Comparison of ENCODE assay signal across 16 cellular contexts in genomic region chr1:10662824-10663667, GRCh38.
A peak's percentile ranks its signal among the peaks of the same experiment; 100 is the strongest.
DNase-seq lines count a peak whose midpoint lies in the region; ATAC-seq, FAIRE-seq and TF ChIP-seq lines count a peak whose summit lies in the region.
"Had no signal": no experiment of that assay in that cellular context is flagged by ENCODE, and none has a peak within 500 bp of the region (broad histone marks: within the 10 kb centered on the region; RNA-seq: fewer than 3 reads in every experiment).

No MANE protein-coding gene starts in this region.

- H3K9me3 Mint-ChIP-seq in astrocyte (ENCODE audit: unreplicated experiment) = no peaks in the 10 kb centered on the region
- H3K9me3 Mint-ChIP-seq in activated naive CD8-positive, alpha-beta T cell treated with anti-CD3 and anti-CD28 coated beads for 36 hours = no peaks in the 10 kb centered on the region
- H3K9me3 Mint-ChIP-seq: activated naive CD4-positive, alpha-beta T cell treated with anti-CD3 and anti-CD28 coated beads, Interleukin-2, amount 10 ng/mL, durations not matched to agents 7 days and 5 days; stimulated activated naive CD8-positive, alpha-beta T cell treated with anti-CD3 and anti-CD28 coated beads, Interleukin-15, Interleukin-2, amounts not matched to agents 100 ng/mL and 50 ng/mL, for 24 hours had no signal

- peaks cover 9% of the 10 kb centered on the region for H3K27me3 Mint-ChIP-seq in astrocyte (ENCODE audit: low read depth, unreplicated experiment)
- no peaks in the 10 kb centered on the region for H3K27me3 Mint-ChIP-seq in activated naive CD8-positive, alpha-beta T cell treated with anti-CD3 and anti-CD28 coated beads for 36 hours
- H3K27me3 Mint-ChIP-seq: activated naive CD4-positive, alpha-beta T cell treated with anti-CD3 and anti-CD28 coated beads, Interleukin-2, amount 10 ng/mL, durations not matched to agents 7 days and 5 days; stimulated activated naive CD8-positive, alpha-beta T cell treated with anti-CD3 and anti-CD28 coated beads, Interleukin-15, Interleukin-2, amounts not matched to agents 100 ng/mL and 50 ng/mL, for 24 hours had no signal

- H3K79me2 ChIP-seq in astrocyte (ENCODE audit: insufficient read depth, low read length) = no peaks in the 10 kb centered on the region

- DNase-seq in H7 = peak; percentile 79
- DNase-seq in astrocyte (ENCODE audit: low read depth) = no peak
- no peak for DNase-seq in right lobe of liver
- DNase-seq in sigmoid colon = no peak
- DNase-seq in activated naive CD8-positive, alpha-beta T cell treated with anti-CD3 and anti-CD28 coated beads for 36 hours = no peak
- no peak for DNase-seq in dedifferentiated amniotic fluid mesenchymal stem cell (ENCODE audit: extremely low spot score)
- DNase-seq in activated CD8-positive, alpha-beta memory T cell treated with anti-CD3 and anti-CD28 coated beads, Interleukin-2, amount 50 U/mL, for 48 hours = no peak
- DNase-seq: activated naive CD4-positive, alpha-beta T cell treated with anti-CD3 and anti-CD28 coated beads, Interleukin-2, amount 10 ng/mL, durations not matched to agents 7 days and 5 days; AML-193; DMS153; NCI-H1092; OCI-M1; small intestine had no signal

- WGBS in right lobe of liver (ENCODE audit: insufficient coverage, low coverage, low lambda C conversion rate, missing lambda C conversion rate) = 84% methylated on average over 12 of the region's 25 CpGs
- 81 to 89% methylated on average over 25 of the region's 25 CpGs for WGBS in sigmoid colon, 2 donors

- H3K4me3 Mint-ChIP-seq in astrocyte (ENCODE audit: unreplicated experiment) = no peak overlapping the region
- no peak overlapping the region for H3K4me3 Mint-ChIP-seq in activated naive CD8-positive, alpha-beta T cell treated with anti-CD3 and anti-CD28 coated beads for 36 hours
- H3K4me3 Mint-ChIP-seq: activated naive CD4-positive, alpha-beta T cell treated with anti-CD3 and anti-CD28 coated beads, Interleukin-2, amount 10 ng/mL, durations not matched to agents 7 days and 5 days; stimulated activated naive CD8-positive, alpha-beta T cell treated with anti-CD3 and anti-CD28 coated beads, Interleukin-15, Interleukin-2, amounts not matched to agents 100 ng/mL and 50 ng/mL, for 24 hours had no signal

- H4K20me1 ChIP-seq in astrocyte (ENCODE audit: insufficient read depth, low read length) = peaks cover 6% of the 10 kb centered on the region

- no peak for FAIRE-seq in astrocyte (lab: Jason Lieb, UNC)
- FAIRE-seq: small intestine had no signal

- no peak overlapping the region for H2AFZ ChIP-seq in astrocyte (ENCODE audit: low read depth, low read length)

- no peak for TF ChIP-seq CTCF in astrocyte (IDR thresholded peaks at IDR 0.05; ENCODE audit: insufficient read depth, low read depth, low read length)
- no peak for TF ChIP-seq CTCF in right lobe of liver (IDR thresholded peaks at IDR 0.05)
- TF ChIP-seq CTCF in sigmoid colon (IDR thresholded peaks at IDR 0.05) = no peak

- H3K27ac ChIP-seq in astrocyte (ENCODE audit: low read depth, low read length) = no peak overlapping the region
- H3K27ac ChIP-seq in right lobe of liver = peak overlapping the region; percentile 17 to 90 (median 71)
- peak overlapping the region; percentile 88 to 98 (median 96) for H3K27ac ChIP-seq in sigmoid colon

- H3K9me3 ChIP-seq in astrocyte (ENCODE audit: insufficient read depth, low read depth, low read length) (no peaks in the 10 kb centered on the region), right lobe of liver (no peaks in the 10 kb centered on the region), sigmoid colon (no peaks in the 10 kb centered on the region)

- H3K36me3 ChIP-seq in H7 (replicated peaks; ENCODE audit: control insufficient read depth, insufficient read depth, low read length) = no peaks in the 10 kb centered on the region
- H3K36me3 ChIP-seq in astrocyte (ENCODE audit: insufficient read depth, low read length) = no peaks in the 10 kb centered on the region
- H3K36me3 ChIP-seq in right lobe of liver = no peaks in the 10 kb centered on the region
- peaks cover 9 to 31% (median 15%) of the 10 kb centered on the region in 4 donors for H3K36me3 ChIP-seq in sigmoid colon

- H3K4me1 ChIP-seq in astrocyte (ENCODE audit: insufficient read depth, low read length) (no peaks in the 10 kb centered on the region), right lobe of liver (peaks cover 0 to 44% (median 23%) of the 10 kb centered on the region in 4 donors), sigmoid colon (peaks cover 0 to 98% (median 80%) of the 10 kb centered on the region in 4 donors)

- ATAC-seq in right lobe of liver (no peak), GM21526 (IDR thresholded peaks at IDR 0.05; ENCODE audit: low FRiP score, unreplicated experiment) (no peak)
- ATAC-seq: activated CD4-positive, CD25-positive, alpha-beta regulatory T cell treated with anti-CD3 and anti-CD28 coated beads, Interleukin-2, amount 50 U/mL, for 24 hours had no signal

- peak overlapping the region; percentile 39 for H3K4me2 ChIP-seq in astrocyte (ENCODE audit: low read length)

- peaks cover 2% of the 10 kb centered on the region for H3K36me3 Mint-ChIP-seq in astrocyte (ENCODE audit: low read depth, unreplicated experiment)
- no peaks in the 10 kb centered on the region for H3K36me3 Mint-ChIP-seq in activated naive CD8-positive, alpha-beta T cell treated with anti-CD3 and anti-CD28 coated beads for 36 hours
- H3K36me3 Mint-ChIP-seq: activated naive CD4-positive, alpha-beta T cell treated with anti-CD3 and anti-CD28 coated beads, Interleukin-2, amount 10 ng/mL, durations not matched to agents 7 days and 5 days had no signal

- no peaks in the 10 kb centered on the region for H3K27me3 ChIP-seq in H7 (ENCODE audit: control insufficient read depth, insufficient read depth, low read length)
- H3K27me3 ChIP-seq in astrocyte (ENCODE audit: insufficient read depth, low read length) = no peaks in the 10 kb centered on the region
- H3K27me3 ChIP-seq in right lobe of liver = no peaks in the 10 kb centered on the region
- H3K27me3 ChIP-seq in sigmoid colon = no peaks in the 10 kb centered on the region

- intact Hi-C loops in right lobe of liver (cut with DNase I) (no loop called here), sigmoid colon (cut with DNase I) (no loop called here)

- TF ChIP-seq POLR2A in right lobe of liver (IDR thresholded peaks at IDR 0.05) (no peak), sigmoid colon (IDR thresholded peaks at IDR 0.05) (no peak)

- no peak for TF ChIP-seq EP300 in sigmoid colon (IDR thresholded peaks at IDR 0.05)

- H3K4me3 ChIP-seq in H7 (ENCODE audit: insufficient read depth, low read depth, low read length) (no peak overlapping the region), astrocyte (ENCODE audit: insufficient read depth, low read depth, low read length) (no peak overlapping the region), right lobe of liver (peak overlapping the region in 1 of 3 donors; percentile 14), sigmoid colon (peak overlapping the region in 2 of 4 donors; percentile 10)

- H3K4me1 Mint-ChIP-seq in astrocyte (ENCODE audit: low read depth, unreplicated experiment) = no peaks in the 10 kb centered on the region
- H3K4me1 Mint-ChIP-seq in activated naive CD8-positive, alpha-beta T cell treated with anti-CD3 and anti-CD28 coated beads for 36 hours = no peaks in the 10 kb centered on the region
- H3K4me1 Mint-ChIP-seq: activated naive CD4-positive, alpha-beta T cell treated with anti-CD3 and anti-CD28 coated beads, Interleukin-2, amount 10 ng/mL, durations not matched to agents 7 days and 5 days had no signal

- H3K27ac Mint-ChIP-seq in astrocyte (ENCODE audit: unreplicated experiment) = no peak overlapping the region
- H3K27ac Mint-ChIP-seq in activated naive CD8-positive, alpha-beta T cell treated with anti-CD3 and anti-CD28 coated beads for 36 hours = no peak overlapping the region
- H3K27ac Mint-ChIP-seq: activated naive CD4-positive, alpha-beta T cell treated with anti-CD3 and anti-CD28 coated beads, Interleukin-2, amount 10 ng/mL, durations not matched to agents 7 days and 5 days; stimulated activated naive CD8-positive, alpha-beta T cell treated with anti-CD3 and anti-CD28 coated beads, Interleukin-15, Interleukin-2, amounts not matched to agents 100 ng/mL and 50 ng/mL, for 24 hours had no signal

- no peak overlapping the region for H3K9ac ChIP-seq in astrocyte (ENCODE audit: low read length)
